Comparison of ENCODE assay signal across 11 cellular contexts in the genomic region with DNA sequence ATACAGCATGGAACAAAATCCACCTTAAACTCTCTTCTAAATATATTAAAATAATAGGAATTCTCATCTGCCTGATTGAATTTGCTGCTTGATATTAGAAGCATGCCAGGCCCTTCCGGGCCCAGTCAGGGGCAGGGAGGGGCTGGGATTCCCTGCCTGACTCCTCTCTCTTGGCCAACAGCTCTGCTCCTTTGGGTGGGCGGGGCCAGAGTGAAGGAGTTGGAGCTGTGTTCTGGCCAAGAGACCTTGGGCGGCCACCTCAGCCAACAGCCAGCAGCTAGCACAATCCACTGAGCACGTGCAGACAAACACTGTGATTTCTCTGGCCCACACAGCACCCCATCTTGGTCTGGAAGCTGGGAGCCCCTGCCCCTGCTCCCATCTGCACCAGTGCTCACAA.
DNase-seq lines count a peak whose midpoint lies in the region; ATAC-seq and TF ChIP-seq lines count a peak whose summit lies in the region.
"Had no signal": no experiment of that assay in that cellular context is flagged by ENCODE, and none has a peak within 500 bp of the region (broad histone marks: within the 10 kb centered on the region; RNA-seq: fewer than 3 reads in every experiment).

No MANE protein-coding gene starts in this region.

- TF ChIP-seq CTCF in fibroblast of mammary gland (conservative IDR thresholded peaks at IDR 0.05; ENCODE audit: control insufficient read depth, insufficient read depth, low read depth, low read length) (no peak), nephron (IDR thresholded peaks at IDR 0.05; ENCODE audit: unreplicated experiment in 3 of 3) (no peak)

- no peaks in the 10 kb centered on the region for H3K36me3 Mint-ChIP-seq in activated CD4-positive, alpha-beta T cell treated with anti-CD3 and anti-CD28 coated beads, Interleukin-2, amount 10 ng/mL, durations not matched to agents 24 days and 14 days (ENCODE audit: low read depth)
- H3K36me3 Mint-ChIP-seq in nephron (ENCODE audit: low read depth): no peaks in the 10 kb centered on the region
- H3K36me3 Mint-ChIP-seq in activated naive CD4-positive, alpha-beta T cell treated with anti-CD3 and anti-CD28 coated beads, Interleukin-2, amount 50 U/mL, for 72 hours: no peaks in the 10 kb centered on the region
- H3K36me3 Mint-ChIP-seq: activated CD4-positive, alpha-beta memory T cell treated with anti-CD3 and anti-CD28 coated beads for 36 hours had no signal

- 7 to 24% methylated on average over 4 of the region's 4 CpGs for WGBS in aorta, 2 donors

- no peak overlapping the region for H3K27ac Mint-ChIP-seq in activated CD4-positive, alpha-beta T cell treated with anti-CD3 and anti-CD28 coated beads, Interleukin-2, amount 10 ng/mL, durations not matched to agents 24 days and 14 days
- peak overlapping the region; percentile 72 to 87 (median 85) for H3K27ac Mint-ChIP-seq in nephron
- no peak overlapping the region for H3K27ac Mint-ChIP-seq in activated naive CD4-positive, alpha-beta T cell treated with anti-CD3 and anti-CD28 coated beads, Interleukin-2, amount 50 U/mL, for 72 hours
- H3K27ac Mint-ChIP-seq: activated CD4-positive, alpha-beta memory T cell treated with anti-CD3 and anti-CD28 coated beads for 36 hours had no signal

- H3K27me3 ChIP-seq in aorta (ENCODE audit: control insufficient read depth in 1 of 2, insufficient read depth in 2 of 2, low read length in 1 of 2): no peaks in the 10 kb centered on the region

- H3K4me3 Mint-ChIP-seq in activated CD4-positive, alpha-beta T cell treated with anti-CD3 and anti-CD28 coated beads, Interleukin-2, amount 10 ng/mL, durations not matched to agents 24 days and 14 days: no peak overlapping the region
- no peak overlapping the region for H3K4me3 Mint-ChIP-seq in nephron
- H3K4me3 Mint-ChIP-seq: activated CD4-positive, alpha-beta memory T cell treated with anti-CD3 and anti-CD28 coated beads for 36 hours had no signal

- H3K27ac ChIP-seq in aorta (ENCODE audit: low read depth in 1 of 2, low read length in 2 of 2): no peak overlapping the region

- no peaks in the 10 kb centered on the region for H3K4me1 ChIP-seq in aorta (ENCODE audit: control insufficient read depth in 1 of 2, insufficient read depth in 2 of 2, low read length in 2 of 2)

- H3K4me1 Mint-ChIP-seq in activated CD4-positive, alpha-beta T cell treated with anti-CD3 and anti-CD28 coated beads, Interleukin-2, amount 10 ng/mL, durations not matched to agents 24 days and 14 days: no peaks in the 10 kb centered on the region
- peaks cover 30% of the 10 kb centered on the region for H3K4me1 Mint-ChIP-seq in nephron

- peak; percentile 18 for DNase-seq in activated CD4-positive, alpha-beta T cell treated with anti-CD3 and anti-CD28 coated beads, Interleukin-2, amount 10 ng/mL, durations not matched to agents 24 days and 14 days
- DNase-seq in activated CD4-positive, alpha-beta T cell treated with anti-CD3 and anti-CD28 coated beads, Interleukin-2, amount 50 U/mL, for 1 hour: no peak
- DNase-seq in fibroblast of mammary gland (ENCODE audit: low read depth) (peak; percentile 61), aorta (peak; percentile 79 to 87)
- no peak for DNase-seq in NK-92 treated with Interleukin-12 subunit alpha and Interleukin-12 subunit beta, amount 100 ng/mL, for 24 hours (lab: John Stamatoyannopoulos, UW)
- DNase-seq in activated naive CD4-positive, alpha-beta T cell treated with anti-CD3 and anti-CD28 coated beads, Interleukin-2, amount 50 U/mL, for 72 hours (ENCODE audit: low spot score in 2 of 2): no peak
- DNase-seq: activated CD4-positive, alpha-beta memory T cell treated with anti-CD3 and anti-CD28 coated beads for 36 hours; cerebellar nuclear complex had no signal

- no peak overlapping the region for H3K4me3 ChIP-seq in fibroblast of mammary gland (ENCODE audit: control insufficient read depth, low read depth, low read length)
- H3K4me3 ChIP-seq in aorta (ENCODE audit: low read length in 2 of 2): no peak overlapping the region
- H3K4me3 ChIP-seq: A549 had no signal

- no peaks in the 10 kb centered on the region for H3K27me3 Mint-ChIP-seq in activated CD4-positive, alpha-beta T cell treated with anti-CD3 and anti-CD28 coated beads, Interleukin-2, amount 10 ng/mL, durations not matched to agents 24 days and 14 days
- H3K27me3 Mint-ChIP-seq in nephron (ENCODE audit: low read depth): no peaks in the 10 kb centered on the region
- H3K27me3 Mint-ChIP-seq: activated CD4-positive, alpha-beta memory T cell treated with anti-CD3 and anti-CD28 coated beads for 36 hours had no signal

- ATAC-seq in aorta (ENCODE audit: low FRiP score) (peak; percentile 71), GM21423 (IDR thresholded peaks at IDR 0.05; ENCODE audit: unreplicated experiment) (no peak)
- ATAC-seq in activated naive CD4-positive, alpha-beta T cell treated with anti-CD3 and anti-CD28 coated beads, Interleukin-2, amount 50 U/mL, for 72 hours: no peak

- no peaks in the 10 kb centered on the region for H3K9me3 ChIP-seq in aorta (ENCODE audit: control insufficient read depth, low read length)
- H3K9me3 ChIP-seq: A549 had no signal

- intact Hi-C loops in activated CD4-positive, alpha-beta T cell treated with anti-CD3 and anti-CD28 coated beads, Interleukin-2, amount 10 ng/mL, durations not matched to agents 24 days and 14 days (cut with micrococcal nuclease): no loop called here
- intact Hi-C loops in aorta (cut with DNase I): no loop called here

- no peaks in the 10 kb centered on the region for H3K36me3 ChIP-seq in aorta (ENCODE audit: control insufficient read depth in 1 of 2, insufficient read depth in 2 of 2, low read length in 1 of 2)

- no peaks in the 10 kb centered on the region for H3K9me3 Mint-ChIP-seq in activated CD4-positive, alpha-beta T cell treated with anti-CD3 and anti-CD28 coated beads, Interleukin-2, amount 10 ng/mL, durations not matched to agents 24 days and 14 days
- H3K9me3 Mint-ChIP-seq in nephron: peaks cover 9% of the 10 kb centered on the region
- H3K9me3 Mint-ChIP-seq in activated naive CD4-positive, alpha-beta T cell treated with anti-CD3 and anti-CD28 coated beads, Interleukin-2, amount 50 U/mL, for 72 hours: no peaks in the 10 kb centered on the region
- H3K9me3 Mint-ChIP-seq: activated CD4-positive, alpha-beta memory T cell treated with anti-CD3 and anti-CD28 coated beads for 36 hours had no signal

Comparison
In these comparisons a context has a peak if more than half of its experiments do, and no peak if none do; other contexts are left out.
1. DNase-seq: peak in activated CD4-positive, alpha-beta T cell treated with anti-CD3 and anti-CD28 coated beads, Interleukin-2, amount 10 ng/mL, durations not matched to agents 24 days and 14 days (single experiment), fibroblast of mammary gland (single experiment) and aorta (2 of 2); none in activated CD4-positive, alpha-beta T cell treated with anti-CD3 and anti-CD28 coated beads, Interleukin-2, amount 50 U/mL, for 1 hour (single experiment), NK-92 treated with Interleukin-12 subunit alpha and Interleukin-12 subunit beta, amount 100 ng/mL, for 24 hours (single experiment) and activated naive CD4-positive, alpha-beta T cell treated with anti-CD3 and anti-CD28 coated beads, Interleukin-2, amount 50 U/mL, for 72 hours (0 of 2).
2. H3K27ac Mint-ChIP-seq: peak in nephron (3 of 3); none in activated CD4-positive, alpha-beta T cell treated with anti-CD3 and anti-CD28 coated beads, Interleukin-2, amount 10 ng/mL, durations not matched to agents 24 days and 14 days (single experiment) and activated naive CD4-positive, alpha-beta T cell treated with anti-CD3 and anti-CD28 coated beads, Interleukin-2, amount 50 U/mL, for 72 hours (0 of 2).